ENCODE assay signal across 28 cellular contexts in genomic region chr2:190405069-190405468, GRCh38. TPM values are rescaled to one million over a fixed set of nuclear protein-coding genes. Genes with fewer than 3 reads are reported as not detected.
DNase-seq lines count a peak whose midpoint lies in the region; ATAC-seq, FAIRE-seq and TF ChIP-seq lines count a peak whose summit lies in the region.
"Had no signal": no experiment of that assay in that cellular context is flagged by ENCODE, and none has a peak within 500 bp of the region (broad histone marks: within the 10 kb centered on the region; RNA-seq: fewer than 3 reads in every experiment).

No MANE protein-coding gene starts in this region.

- H3K56ac ChIP-seq in IMR-90 (ENCODE audit: extremely low read depth, insufficient read depth, low read length): no peak overlapping the region

- FAIRE-seq in A549 (lab: Jason Lieb, UNC) (no peak), bronchial epithelial cell (lab: Jason Lieb, UNC) (no peak)
- FAIRE-seq: GM12878, GM19239, H54 had no signal

- H4K20me1 ChIP-seq in IMR-90 (ENCODE audit: insufficient read depth, low read length): no peaks in the 10 kb centered on the region

- H2AFZ ChIP-seq in IMR-90 (replicated peaks; ENCODE audit: low read length, poor library complexity): no peak overlapping the region
- H2AFZ ChIP-seq: PC-9 had no signal

- no TSS peak for BruUV-seq in IMR-90 (replicated peaks; lab: Mats Ljungman, UMichigan)

- CTCF ChIA-PET in A549 (lab: Yijun Ruan, JAX): no interaction called here
- CTCF ChIA-PET in IMR-90 (lab: Yijun Ruan, JAX): no interaction called here

- 0 out of 3 replicates have a peak, but pooled peaks cover 3% of the 10 kb centered on the region for H3K9me3 ChIP-seq in A549
- H3K9me3 ChIP-seq in IMR-90 (ENCODE audit: control insufficient read depth, insufficient read depth, low read length): no peaks in the 10 kb centered on the region
- H3K9me3 ChIP-seq: Caco-2 had no signal

- TF ChIP-seq RAD21 in A549 (conservative IDR thresholded peaks at IDR 0.05 in 1 of 2, IDR thresholded peaks at IDR 0.05 in 1 of 2) (no peak), IMR-90 (IDR thresholded peaks at IDR 0.05; ENCODE audit: low read length) (no peak)

- H2BK5ac ChIP-seq in IMR-90 (ENCODE audit: low read depth, low read length, poor library complexity, severe bottlenecking): no peak overlapping the region

- no peak overlapping the region for H2AK9ac ChIP-seq in IMR-90 (replicated peaks; ENCODE audit: low read depth, low read length, poor library complexity)

- no peak overlapping the region for H3K23ac ChIP-seq in IMR-90 (ENCODE audit: low read depth, low read length)

- no peak overlapping the region for H3K18ac ChIP-seq in IMR-90 (ENCODE audit: low read depth, low read length)

- no peak overlapping the region for H2BK120ac ChIP-seq in IMR-90 (ENCODE audit: low read depth, low read length)

- H3K9ac ChIP-seq in IMR-90 (ENCODE audit: low read depth, low read length): no peak overlapping the region

- in situ Hi-C loops in IMR-90 (cut with MboI; ENCODE audit: low sequenced_read_pairs): no loop called here

- no peak overlapping the region; a peak in 1 of 6 replicates for H3K27ac ChIP-seq in A549
- H3K27ac ChIP-seq in IMR-90 (ENCODE audit: insufficient read depth, low read length): no peak overlapping the region
- H3K27ac ChIP-seq: C4-2B, PC-9, SJSA1 had no signal

- no peak overlapping the region for H3K14ac ChIP-seq in IMR-90 (replicated peaks; ENCODE audit: low read depth, low read length)

- DNase-seq in A549 (ENCODE audit: low read depth in 1 of 2, low spot score in 1 of 2) (no peak), IMR-90 (no peak), bronchial epithelial cell (ENCODE audit: low read depth) (peak; percentile 73), iris pigment epithelial cell (ENCODE audit: low read depth) (peak; percentile 10), NCI-H774 (lab: John Stamatoyannopoulos, UW) (no peak), AG20443 (ENCODE audit: low spot score) (no peak)
- DNase-seq: CD8-positive, alpha-beta T cell; DMS 273 treated with DMSO at 0.1 percent for 48 hours; GDM1; KG1; MM.1S; NCI-H1436; NCI-H187; NCI-H2081 treated with DMSO at 0.1 percent for 48 hours; NCI-H2171; NCI-H446; NCI-H524 treated with DMSO at 0.1 percent for 48 hours; NCI-H82; NK-92 treated with Interleukin-12 subunit alpha and Interleukin-12 subunit beta, amount 100 ng/mL, for 24 hours; Right ventricle myocardium superior had no signal

- peaks cover 13% of the 10 kb centered on the region; the same call in 1 of the 2 replicates for H3K27me3 ChIP-seq in IMR-90 (ENCODE audit: control insufficient read depth, insufficient read depth, low read length)
- no peaks in the 10 kb centered on the region for H3K27me3 ChIP-seq in bronchial epithelial cell (ENCODE audit: control insufficient read depth, insufficient read depth, low read length)

- no peak for TF ChIP-seq EP300 in A549 (IDR thresholded peaks at IDR 0.05)

- TF ChIP-seq POLR2A in A549 (IDR thresholded peaks at IDR 0.05; ENCODE audit: low read length): no peak
- TF ChIP-seq POLR2A in IMR-90 (IDR thresholded peaks at IDR 0.05; ENCODE audit: low read depth, low read length): no peak

- H2AK5ac ChIP-seq in IMR-90 (ENCODE audit: low read depth, low read length): no peak overlapping the region

- no peak overlapping the region for H4K8ac ChIP-seq in IMR-90 (ENCODE audit: low read depth in 2 of 2, low read length in 2 of 2)

- no peak overlapping the region for H3K4ac ChIP-seq in IMR-90 (ENCODE audit: low read depth, low read length)

- intact Hi-C loops in IMR-90 (cut with micrococcal nuclease): loop anchor here (5.0 kb wide), 2 partner anchors 62 to 92 kb away; no protein-coding TSS in a partner anchor

- dilution Hi-C loops in IMR-90 (cut with HindIII; ENCODE audit: low sequenced_read_pairs, unreplicated experiment): no loop called here

- H2BK15ac ChIP-seq in IMR-90 (ENCODE audit: low read depth, low read length): no peak overlapping the region

- no peak overlapping the region for H4K91ac ChIP-seq in IMR-90 (ENCODE audit: insufficient read depth, low read depth, low read length)

- no peaks in the 10 kb centered on the region for H3K9me1 ChIP-seq in IMR-90 (ENCODE audit: insufficient read depth, low read length)

- ATAC-seq in A549: no peak
- no peak for ATAC-seq in IMR-90 (ENCODE audit: low read depth)
- no peak for ATAC-seq in GM18868 (IDR thresholded peaks at IDR 0.05; ENCODE audit: unreplicated experiment)
- ATAC-seq: CD8-positive, alpha-beta T cell; GM12878 had no signal

- H3K4me2 ChIP-seq in A549 (0 out of 3 replicates have a peak overlapping the region, but pooled peaks have one; percentile 16), IMR-90 (ENCODE audit: low read depth, low read length) (no peak overlapping the region)
- H3K4me2 ChIP-seq: PC-9 had no signal

- no peaks in the 10 kb centered on the region for H3K79me1 ChIP-seq in IMR-90 (ENCODE audit: low read depth in 1 of 2, low read length in 2 of 2)

- POLR2A ChIA-PET in A549 (lab: Yijun Ruan, JAX): no interaction called here
- POLR2A ChIA-PET in IMR-90 (lab: Charles Lee; ENCODE audit: unreplicated experiment): no interaction called here

- H3K4me1 ChIP-seq in A549: peaks cover 23% of the 10 kb centered on the region
- H3K4me1 ChIP-seq in IMR-90 (ENCODE audit: control insufficient read depth, insufficient read depth, low read length): no peaks in the 10 kb centered on the region

- H2BK20ac ChIP-seq in IMR-90 (ENCODE audit: low read depth, low read length): no peak overlapping the region

- no peak overlapping the region for H3K4me3 ChIP-seq in A549
- no peak overlapping the region for H3K4me3 ChIP-seq in IMR-90 (ENCODE audit: insufficient read depth, low read depth, low read length)
- no peak overlapping the region for H3K4me3 ChIP-seq in bronchial epithelial cell (ENCODE audit: low read depth, low read length)
- H3K4me3 ChIP-seq: GM12878, PC-9, SJSA1 had no signal

- H3K36me3 ChIP-seq in IMR-90 (ENCODE audit: control insufficient read depth, insufficient read depth, low read length): no peaks in the 10 kb centered on the region
- H3K36me3 ChIP-seq in bronchial epithelial cell (ENCODE audit: control insufficient read depth, insufficient read depth, low read length): no peaks in the 10 kb centered on the region
- H3K36me3 ChIP-seq: SJSA1 had no signal

- no peak overlapping the region for H4K5ac ChIP-seq in IMR-90 (ENCODE audit: low read depth, low read length)

- TF ChIP-seq CTCF in A549 (IDR thresholded peaks at IDR 0.05) (no peak), IMR-90 (conservative IDR thresholded peaks at IDR 0.05; ENCODE audit: low read depth, low read length) (no peak), bronchial epithelial cell (IDR thresholded peaks at IDR 0.05; ENCODE audit: insufficient read depth, low read length, severe bottlenecking) (no peak)

- WGBS in A549 (ENCODE audit: missing lambda C conversion rate): 93% methylated on average over 3 of the region's 3 CpGs
- no CpG with 5 or more reads among the region's 3 CpGs for WGBS in IMR-90 (ENCODE audit: extremely low coverage in 2 of 2, insufficient read length in 1 of 2), 2 experiments

TF ChIP-seq in A549, 52 proteins besides CTCF, POLR2A, EP300 and RAD21 (continues in another document):
- TF ChIP-seq KDM5A (IDR thresholded peaks at IDR 0.05) (no peak), E2F6 (IDR thresholded peaks at IDR 0.05; ENCODE audit: borderline replicate concordance, low read depth) (no peak), MAZ (IDR thresholded peaks at IDR 0.05; ENCODE audit: borderline replicate concordance, low read depth, low read length) (no peak), CEBPB (IDR thresholded peaks at IDR 0.05) (peak in 1 of 2 experiments; percentile 56; a peak in 2 of 4 replicates), RNF2 (IDR thresholded peaks at IDR 0.05; ENCODE audit: borderline replicate concordance, low read depth) (no peak)

TF ChIP-seq in IMR-90, 13 proteins besides CTCF, POLR2A, EP300 and RAD21:
- TF ChIP-seq CEBPB (IDR thresholded peaks at IDR 0.05; ENCODE audit: low read depth, low read length) (peak; percentile 82), NFE2L2 (IDR thresholded peaks at IDR 0.05; ENCODE audit: low read depth, low read length) (no peak)

RNA-seq across cellular contexts. Expression of gene MFSD6, which starts 3.1 kb away (rescaled TPM):
- polyA plus RNA-seq in A549 (2011; rRNA removed) (33.2 and 41.3 TPM in 2 replicates), A549 (2017; fragmentation: RNase III; extraction: RNeasy Plus Mini Kit Qiagen cat#74134 plus additional on column Dnase treatment) (13.3 to 15.9 TPM (median 14.3 TPM) in 3 replicates), IMR-90 (2012; rRNA removed) (4.0 and 4.2 TPM in 2 replicates)
- polyA plus RNA-seq in A549 (2012; cell fraction: cytosol; rRNA removed): 8.8 and 9.6 TPM in 2 replicates
- polyA plus RNA-seq in A549 (2012; cell fraction: nucleus; rRNA removed): 7.5 and 9.5 TPM in 2 replicates
- polyA minus RNA-seq in A549 (2011; rRNA and poly(A)+ RNA removed): 38.9 and 48.4 TPM in 2 replicates
- total RNA-seq in IMR-90 (2012; rRNA removed) (7.7 and 8.1 TPM in 2 replicates), bronchial epithelial cell (37.4 and 43.0 TPM in 2 replicates)
- 2.7 and 4.8 TPM in 2 replicates for polyA plus RNA-seq in IMR-90 (2012; cell fraction: cytosol; rRNA removed)
- 1.6 and 5.3 TPM in 2 replicates for polyA plus RNA-seq in IMR-90 (2012; cell fraction: nucleus; rRNA removed; ENCODE audit: low replicate concordance)

Comparison
In these comparisons a context has a peak if more than half of its experiments do, and no peak if none do; other contexts are left out.
1. DNase-seq: peak in bronchial epithelial cell (single experiment) and iris pigment epithelial cell (single experiment); none in A549 (0 of 2), IMR-90 (single experiment), NCI-H774 (single experiment) and AG20443 (single experiment).